Comparison of ENCODE assay signal across 25 cellular contexts in genomic region chr3:5238545-5238944, GRCh38.
"Had no signal": no experiment of that assay in that cellular context is flagged by ENCODE, and none has a peak within 500 bp of the region (broad histone marks: within the 10 kb centered on the region; RNA-seq: fewer than 3 reads in every experiment).

No MANE protein-coding gene starts in this region.

- H3K4me3 ChIP-seq: adrenal gland, colonic mucosa, dorsolateral prefrontal cortex, esophagus muscularis mucosa, gastrocnemius medialis, ovary, psoas muscle, right atrium auricular region, skin epidermis, stomach, suprapubic skin, tibial nerve had no signal

- H3K4me3 Mint-ChIP-seq: activated CD4-positive, alpha-beta T cell treated with anti-CD3 and anti-CD28 coated beads, Interleukin-2, amount 10 ng/mL, durations not matched to agents 7 days and 5 days; activated naive CD4-positive, alpha-beta T cell treated with anti-CD3 and anti-CD28 coated beads, Interleukin-2, amount 50 U/mL, for 24 hours; central memory CD8-positive, alpha-beta T cell; natural killer cell treated with Interleukin-12 subunit alpha and Interleukin-12 subunit beta and Interleukin-15 and Interleukin-18, amount 100 ng/mL, for 72 hours; stimulated activated memory B cell treated with anti-CD40 and anti-IgM and Interleukin-4, amounts not matched to agents 10 μg/mL and 1 μg/mL and 100 μg/mL, for 72 hours had no signal

- ATAC-seq: gastrocnemius medialis; left ventricle myocardium superior; psoas muscle; stimulated activated memory B cell treated with anti-CD40 and anti-IgM and Interleukin-4, amounts not matched to agents 10 μg/mL and 1 μg/mL and 100 μg/mL, for 72 hours had no signal

- H3K27me3 ChIP-seq: adrenal gland, colonic mucosa, gastrocnemius medialis, ovary, right atrium auricular region, stomach, suprapubic skin, tibial nerve had no signal

- H3K9me3 ChIP-seq: adrenal gland, colonic mucosa, esophagus muscularis mucosa, gastrocnemius medialis, ovary, psoas muscle, suprapubic skin had no signal

- H3K36me3 Mint-ChIP-seq: natural killer cell treated with Interleukin-12 subunit alpha and Interleukin-12 subunit beta and Interleukin-15 and Interleukin-18, amount 100 ng/mL, for 72 hours had no signal

- H3K9me3 Mint-ChIP-seq: activated naive CD4-positive, alpha-beta T cell treated with anti-CD3 and anti-CD28 coated beads, Interleukin-2, amount 50 U/mL, for 24 hours; central memory CD8-positive, alpha-beta T cell; natural killer cell treated with Interleukin-12 subunit alpha and Interleukin-12 subunit beta and Interleukin-15 and Interleukin-18, amount 100 ng/mL, for 72 hours; stimulated activated memory B cell treated with anti-CD40 and anti-IgM and Interleukin-4, amounts not matched to agents 10 μg/mL and 1 μg/mL and 100 μg/mL, for 72 hours had no signal

- H3K4me1 Mint-ChIP-seq: activated CD4-positive, alpha-beta T cell treated with anti-CD3 and anti-CD28 coated beads, Interleukin-2, amount 10 ng/mL, durations not matched to agents 7 days and 5 days; activated naive CD4-positive, alpha-beta T cell treated with anti-CD3 and anti-CD28 coated beads, Interleukin-2, amount 50 U/mL, for 24 hours; central memory CD8-positive, alpha-beta T cell; stimulated activated memory B cell treated with anti-CD40 and anti-IgM and Interleukin-4, amounts not matched to agents 10 μg/mL and 1 μg/mL and 100 μg/mL, for 72 hours had no signal

- H3K27ac ChIP-seq: adrenal gland, colonic mucosa, dorsolateral prefrontal cortex, esophagus muscularis mucosa, gastrocnemius medialis, ovary, psoas muscle, right atrium auricular region, skin epidermis, stomach, suprapubic skin, tibial nerve had no signal

- H3K27ac Mint-ChIP-seq: activated CD4-positive, alpha-beta T cell treated with anti-CD3 and anti-CD28 coated beads, Interleukin-2, amount 10 ng/mL, durations not matched to agents 7 days and 5 days; activated naive CD4-positive, alpha-beta T cell treated with anti-CD3 and anti-CD28 coated beads, Interleukin-2, amount 50 U/mL, for 24 hours; natural killer cell treated with Interleukin-12 subunit alpha and Interleukin-12 subunit beta and Interleukin-15 and Interleukin-18, amount 100 ng/mL, for 72 hours; stimulated activated memory B cell treated with anti-CD40 and anti-IgM and Interleukin-4, amounts not matched to agents 10 μg/mL and 1 μg/mL and 100 μg/mL, for 72 hours had no signal

- H3K27me3 Mint-ChIP-seq: activated CD4-positive, alpha-beta T cell treated with anti-CD3 and anti-CD28 coated beads, Interleukin-2, amount 10 ng/mL, durations not matched to agents 7 days and 5 days; activated naive CD4-positive, alpha-beta T cell treated with anti-CD3 and anti-CD28 coated beads, Interleukin-2, amount 50 U/mL, for 24 hours; central memory CD8-positive, alpha-beta T cell; stimulated activated memory B cell treated with anti-CD40 and anti-IgM and Interleukin-4, amounts not matched to agents 10 μg/mL and 1 μg/mL and 100 μg/mL, for 72 hours had no signal

- DNase-seq: activated CD4-positive, alpha-beta T cell treated with anti-CD3 and anti-CD28 coated beads, Interleukin-2, amount 10 ng/mL, durations not matched to agents 7 days and 5 days; activated CD4-positive, CD25-positive, alpha-beta regulatory T cell treated with anti-CD3 and anti-CD28 coated beads, Interleukin-2, amount 50 U/mL, for 72 hours; activated gamma-delta T cell treated with Interleukin-2 at 50 U/mL for 16 hours; activated T-cell treated with anti-CD3 and anti-CD28 coated beads, Interleukin-2, amount 50 U/mL, for 1 hour; adrenal gland; colonic mucosa; dorsolateral prefrontal cortex; gastrocnemius medialis; hippocampal formation; kidney glomerular epithelial cell; left ventricle myocardium superior; midbrain; ovary; psoas muscle; stimulated activated CD4-positive, alpha-beta T cell treated with anti-CD3 and anti-CD28 coated beads, Interleukin-1b, Interleukin-23, amount 100 ng/mL, for 48 hours; stomach had no signal

- H3K36me3 ChIP-seq: adrenal gland, colonic mucosa, esophagus muscularis mucosa, gastrocnemius medialis, ovary, right atrium auricular region, stomach, suprapubic skin, tibial nerve had no signal

- H3K4me1 ChIP-seq: adrenal gland, colonic mucosa, esophagus muscularis mucosa, gastrocnemius medialis, psoas muscle, right atrium auricular region, stomach, suprapubic skin, tibial nerve had no signal
